9 cellular contexts compared by ENCODE assay signal in the genomic region with DNA sequence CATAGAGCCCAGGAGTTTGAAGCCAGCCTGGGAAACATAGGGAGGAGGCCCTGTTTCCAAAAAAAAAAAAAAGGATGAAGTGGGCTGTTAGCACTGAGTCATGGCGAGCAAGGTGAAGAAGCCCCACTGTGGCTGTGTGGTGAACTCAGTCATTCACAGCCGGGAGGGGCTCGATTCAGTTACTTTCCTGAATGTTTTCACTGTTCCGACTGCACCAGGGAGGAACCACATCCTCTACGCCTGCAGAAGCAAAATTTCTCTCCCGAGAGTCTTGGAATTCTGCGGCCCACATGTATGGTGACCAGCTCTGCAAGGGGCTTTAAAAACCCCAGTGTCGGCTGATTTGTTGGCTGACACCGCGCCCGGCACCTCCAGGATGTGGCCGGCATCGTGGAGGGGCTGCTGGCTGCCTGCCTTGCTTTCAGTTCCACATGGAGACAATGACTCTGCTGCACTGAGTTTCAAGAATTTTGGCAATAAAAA. TPM values are rescaled to one million over a fixed set of nuclear protein-coding genes. Genes with fewer than 3 reads are reported as not detected.
A peak's percentile ranks its signal among the peaks of the same experiment; 100 is the strongest.
DNase-seq lines count a peak whose midpoint lies in the region; ATAC-seq and TF ChIP-seq lines count a peak whose summit lies in the region.
"Had no signal": no experiment of that assay in that cellular context is flagged by ENCODE, and none has a peak within 500 bp of the region (broad histone marks: within the 10 kb centered on the region; RNA-seq: fewer than 3 reads in every experiment).

No MANE protein-coding gene starts in this region.

- intact Hi-C loops in right cardiac atrium (cut with DNase I) = no loop called here

- H3K4me3 Mint-ChIP-seq in activated T-cell treated with anti-CD3 and anti-CD28 coated beads, Interleukin-2, amount 50 U/mL, for 4 hours = peak overlapping the region; percentile 70

- H3K4me1 Mint-ChIP-seq in activated T-cell treated with anti-CD3 and anti-CD28 coated beads, Interleukin-2, amount 50 U/mL, for 4 hours (ENCODE audit: low read depth) = peaks cover 24% of the 10 kb centered on the region

- no peaks in the 10 kb centered on the region for H3K9me3 ChIP-seq in right cardiac atrium (ENCODE audit: control insufficient read depth, low read length)

- DNase-seq in KG1 (lab: John Stamatoyannopoulos, UW) = peak; percentile 66
- DNase-seq in activated T-cell treated with anti-CD3 and anti-CD28 coated beads, Interleukin-2, amount 50 U/mL, for 4 hours = peak; percentile 31
- peak; percentile 70 to 88 (median 86) for DNase-seq in right cardiac atrium
- DNase-seq in stimulated activated CD8-positive, alpha-beta memory T cell treated with anti-CD3 and anti-CD28 coated beads, Interleukin-15, amount 100 ng/mL, for 1 hour (ENCODE audit: low read depth) = peak; percentile 35
- no peak for DNase-seq in COR-L47 (lab: John Stamatoyannopoulos, UW)
- no peak for DNase-seq in cerebellar nuclear complex (lab: John Stamatoyannopoulos, UW)
- no peak for DNase-seq in HEK293T (ENCODE audit: extremely low spot score)

- peak; percentile 46 for ATAC-seq in GM19023 (IDR thresholded peaks at IDR 0.05; ENCODE audit: unreplicated experiment)
- ATAC-seq in activated T-cell treated with anti-CD3 and anti-CD28 coated beads, Interleukin-2, amount 50 U/mL, for 4 hours = peak; percentile 81 to 87
- peak in 1 of 2 donors; percentile 19 for ATAC-seq in right cardiac atrium

- H3K27me3 ChIP-seq in right cardiac atrium (ENCODE audit: control insufficient read depth, insufficient read depth) = no peaks in the 10 kb centered on the region

- WGBS in right cardiac atrium = 5% methylated on average over 13 of the region's 13 CpGs

- H3K27me3 Mint-ChIP-seq in activated T-cell treated with anti-CD3 and anti-CD28 coated beads, Interleukin-2, amount 50 U/mL, for 4 hours (ENCODE audit: low read depth) = no peaks in the 10 kb centered on the region

- H3K4me3 ChIP-seq in right cardiac atrium (ENCODE audit: low read length) = no peak overlapping the region

- peak overlapping the region; percentile 69 for H3K27ac ChIP-seq in right cardiac atrium (ENCODE audit: low read length)
- H3K27ac ChIP-seq: VCaP had no signal

- no peaks in the 10 kb centered on the region for H3K36me3 Mint-ChIP-seq in activated T-cell treated with anti-CD3 and anti-CD28 coated beads, Interleukin-2, amount 50 U/mL, for 4 hours (ENCODE audit: insufficient read depth)

- H3K9me3 Mint-ChIP-seq in activated T-cell treated with anti-CD3 and anti-CD28 coated beads, Interleukin-2, amount 50 U/mL, for 4 hours = no peaks in the 10 kb centered on the region

- CTCF ChIA-PET in HEK293T (lab: Yijun Ruan, JAX) = no interaction called here

- POLR2A ChIA-PET in HEK293T (lab: Yijun Ruan, JAX) = no interaction called here

- H3K4me1 ChIP-seq in right cardiac atrium (ENCODE audit: control insufficient read depth, insufficient read depth, low read length) = peaks cover 25% of the 10 kb centered on the region

TF ChIP-seq in HEK293T, 16 proteins besides CTCF, POLR2A, EP300 and RAD21:
- TF ChIP-seq ARNT (IDR thresholded peaks at IDR 0.05) (no peak), SP1 (IDR thresholded peaks at IDR 0.05) (no peak), FOXM1 (IDR thresholded peaks at IDR 0.05; ENCODE audit: borderline replicate concordance) (no peak), CTBP1 (IDR thresholded peaks at IDR 0.05; ENCODE audit: borderline replicate concordance) (no peak), ZNF384 (IDR thresholded peaks at IDR 0.05) (no peak), FOXK2 (IDR thresholded peaks at IDR 0.05) (no peak), SUZ12 (IDR thresholded peaks at IDR 0.05) (no peak), ELF4 (IDR thresholded peaks at IDR 0.05) (no peak), TARDBP (IDR thresholded peaks at IDR 0.05) (no peak), BHLHE40 (IDR thresholded peaks at IDR 0.05; ENCODE audit: borderline replicate concordance) (no peak), NFRKB (IDR thresholded peaks at IDR 0.05) (no peak), LEF1 (IDR thresholded peaks at IDR 0.05; ENCODE audit: borderline replicate concordance) (no peak), FOXA1 (IDR thresholded peaks at IDR 0.05) (no peak), L3MBTL2 (conservative IDR thresholded peaks at IDR 0.05) (no peak)
- TF ChIP-seq, protein P1, sequence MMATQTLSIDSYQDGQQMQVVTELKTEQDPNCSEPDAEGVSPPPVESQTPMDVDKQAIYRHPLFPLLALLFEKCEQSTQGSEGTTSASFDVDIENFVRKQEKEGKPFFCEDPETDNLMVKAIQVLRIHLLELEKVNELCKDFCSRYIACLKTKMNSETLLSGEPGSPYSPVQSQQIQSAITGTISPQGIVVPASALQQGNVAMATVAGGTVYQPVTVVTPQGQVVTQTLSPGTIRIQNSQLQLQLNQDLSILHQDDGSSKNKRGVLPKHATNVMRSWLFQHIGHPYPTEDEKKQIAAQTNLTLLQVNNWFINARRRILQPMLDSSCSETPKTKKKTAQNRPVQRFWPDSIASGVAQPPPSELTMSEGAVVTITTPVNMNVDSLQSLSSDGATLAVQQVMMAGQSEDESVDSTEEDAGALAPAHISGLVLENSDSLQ (IDR thresholded peaks at IDR 0.05) = no peak
TF ChIP-seq in HEK293T: peak in this region for 0.

RNA-seq across cellular contexts. Expression of a gene that starts 27.8 kb away (rescaled TPM):
- 10 to 100 TPM; 30.9 to 35.4 (median 33.0) TPM for total RNA-seq in activated T-cell treated with anti-CD3 and anti-CD28 coated beads, Interleukin-2, amount 50 U/mL, for 4 hours
- total RNA-seq in right cardiac atrium = 100 to 1,000 TPM in 1 of 4 donors, 10 to 100 TPM in 3; 74.3 to 106 (median 88.5) TPM
- polyA plus RNA-seq in right cardiac atrium = 31.6 TPM

RNA-seq across cellular contexts. Expression of a gene that starts 55.0 kb away (rescaled TPM):
- total RNA-seq in activated T-cell treated with anti-CD3 and anti-CD28 coated beads, Interleukin-2, amount 50 U/mL, for 4 hours = under 1 TPM; 0.22 to 0.63 (median 0.38) TPM
- 1 to 10 TPM; 5.5 to 7.9 (median 6.5) TPM for total RNA-seq in right cardiac atrium
- polyA plus RNA-seq in right cardiac atrium = 5.6 TPM

Comparison
In these comparisons a context has a peak if more than half of its experiments do, and no peak if none do; other contexts are left out.
1. DNase-seq: peak in KG1 (single experiment), activated T-cell treated with anti-CD3 and anti-CD28 coated beads, Interleukin-2, amount 50 U/mL, for 4 hours (single experiment), right cardiac atrium (3 of 3) and stimulated activated CD8-positive, alpha-beta memory T cell treated with anti-CD3 and anti-CD28 coated beads, Interleukin-15, amount 100 ng/mL, for 1 hour (single experiment); none in COR-L47 (single experiment), cerebellar nuclear complex (0 of 2) and HEK293T (single experiment).